In genomic region chr3:194368918-194369317, GRCh38 we compare ENCODE assay signal across 16 cellular contexts. TPM values are rescaled to one million over a fixed set of nuclear protein-coding genes. Genes with fewer than 3 reads are reported as not detected.
A peak's percentile ranks its signal among the peaks of the same experiment; 100 is the strongest.
DNase-seq lines count a peak whose midpoint lies in the region; ATAC-seq and TF ChIP-seq lines count a peak whose summit lies in the region.
"Had no signal": no experiment of that assay in that cellular context is flagged by ENCODE, and none has a peak within 500 bp of the region (broad histone marks: within the 10 kb centered on the region; RNA-seq: fewer than 3 reads in every experiment).

No MANE protein-coding gene starts in this region.

- TF ChIP-seq CTCF in right atrium auricular region (IDR thresholded peaks at IDR 0.05) (no peak), foreskin fibroblast (IDR thresholded peaks at IDR 0.05; ENCODE audit: low read depth, low read length) (no peak), smooth muscle cell (IDR thresholded peaks at IDR 0.05; ENCODE audit: borderline replicate concordance, insufficient read depth, poor library complexity, severe bottlenecking) (no peak)

- no peak overlapping the region for H2AFZ ChIP-seq in smooth muscle cell (ENCODE audit: low read depth)

- H3K27ac ChIP-seq in right atrium auricular region = no peak overlapping the region
- H3K27ac ChIP-seq in smooth muscle cell (ENCODE audit: low read depth) = no peak overlapping the region

- H3K4me1 ChIP-seq in right atrium auricular region = peaks cover 0 to 29% of the 10 kb centered on the region in 2 donors
- peaks cover 20% of the 10 kb centered on the region for H3K4me1 ChIP-seq in NT2/D1 (ENCODE audit: insufficient read depth, insufficient read length)
- H3K4me1 ChIP-seq in smooth muscle cell (ENCODE audit: low read depth) = peaks cover 20% of the 10 kb centered on the region

- intact Hi-C loops in left ventricle myocardium superior (cut with micrococcal nuclease) = no loop called here

- ATAC-seq in left ventricle myocardium superior (no peak), GM21390 (IDR thresholded peaks at IDR 0.05; ENCODE audit: unreplicated experiment) (no peak)

- no peaks in the 10 kb centered on the region for H4K20me1 ChIP-seq in smooth muscle cell (ENCODE audit: low read depth)

- DNase-seq in left ventricle myocardium superior = peak; percentile 5
- no peak for DNase-seq in right atrium auricular region (ENCODE audit: low spot score)
- no peak for DNase-seq in NT2/D1 (ENCODE audit: low read depth, low spot score)
- DNase-seq in foreskin fibroblast = peak in 1 of 2 donors; percentile 19
- DNase-seq in smooth muscle cell (lab: John Stamatoyannopoulos, UW; ENCODE audit: unreplicated experiment) = no peak
- no peak for DNase-seq in DMS79 (lab: John Stamatoyannopoulos, UW)
- DNase-seq in H4 (ENCODE audit: low spot score) = no peak
- DNase-seq: NCI-H1105, NCI-H1694, NCI-H2081 treated with DMSO at 0.1 percent for 48 hours, NCI-H510A, NCI-H748 treated with DMSO at 0.1 percent for 48 hours, SHP77 treated with DMSO at 0.1 percent for 48 hours had no signal

- H3F3A ChIP-seq in smooth muscle cell (ENCODE audit: low read depth) = peaks cover 8% of the 10 kb centered on the region

- H3K9me3 ChIP-seq in right atrium auricular region = no peaks in the 10 kb centered on the region
- no peaks in the 10 kb centered on the region for H3K9me3 ChIP-seq in NT2/D1 (ENCODE audit: insufficient read depth, low read length)
- H3K9me3 ChIP-seq in smooth muscle cell (replicated peaks; ENCODE audit: low read depth) = no peaks in the 10 kb centered on the region

- peak overlapping the region; percentile 46 for H3K9ac ChIP-seq in NT2/D1 (ENCODE audit: insufficient read length, low read depth)
- no peak overlapping the region for H3K9ac ChIP-seq in smooth muscle cell (ENCODE audit: low read depth)

- no peaks in the 10 kb centered on the region for H3K79me2 ChIP-seq in smooth muscle cell (ENCODE audit: low read depth)

- 81% methylated on average over 6 of the region's 6 CpGs for WGBS in smooth muscle cell (ENCODE audit: low lambda C conversion rate)

- H3K4me3 ChIP-seq in right atrium auricular region = no peak overlapping the region
- no peak overlapping the region for H3K4me3 ChIP-seq in NT2/D1 (ENCODE audit: insufficient read length, low read depth)
- H3K4me3 ChIP-seq in foreskin fibroblast (ENCODE audit: low read depth in 1 of 2, low read length in 2 of 2) = peak overlapping the region; percentile 1 to 51
- H3K4me3 ChIP-seq in smooth muscle cell = no peak overlapping the region

- H3K4me2 ChIP-seq in smooth muscle cell = peak overlapping the region; percentile 74

- no peaks in the 10 kb centered on the region for H3K36me3 ChIP-seq in right atrium auricular region
- H3K36me3 ChIP-seq in NT2/D1 (ENCODE audit: insufficient read depth, insufficient read length, low read length) = no peaks in the 10 kb centered on the region
- no peaks in the 10 kb centered on the region for H3K36me3 ChIP-seq in smooth muscle cell (ENCODE audit: low read depth)

- H3K27me3 ChIP-seq in right atrium auricular region = no peaks in the 10 kb centered on the region
- peaks cover 11% of the 10 kb centered on the region for H3K27me3 ChIP-seq in NT2/D1 (ENCODE audit: insufficient read depth, insufficient read length)
- no peaks in the 10 kb centered on the region for H3K27me3 ChIP-seq in smooth muscle cell (ENCODE audit: low read depth)

RNA-seq across cellular contexts. Expression of gene LRRC15, which starts 0.6 kb away (rescaled TPM):
- total RNA-seq in left ventricle myocardium superior (0.42 TPM), right atrium auricular region (under 1 TPM; 0.07 to 0.08 TPM), smooth muscle cell (4.3 and 4.7 TPM in 2 replicates)
- polyA plus RNA-seq in smooth muscle cell = 2.4 and 4.9 TPM in 2 replicates
- 5.8 and 6.0 TPM in 2 replicates for total RNA-seq in H4 (2014; rRNA removed; shearing (Covaris generic))
- total RNA-seq: CD8-positive, alpha-beta memory T cell had no signal
- polyA plus RNA-seq: CD8-positive, alpha-beta memory T cell had no signal

RNA-seq across cellular contexts. Expression of gene CPN2, which starts 17.8 kb away (rescaled TPM):
- total RNA-seq in left ventricle myocardium superior (0.40 TPM), right atrium auricular region (not detected), smooth muscle cell (0.13 TPM in 1 of 2 replicates, not detected in the other)
- not detected in 2 replicates for polyA plus RNA-seq in smooth muscle cell
- total RNA-seq in H4 (2014; rRNA removed; shearing (Covaris generic)) = not detected in 2 replicates
- total RNA-seq: CD8-positive, alpha-beta memory T cell; H9 had no signal
- polyA plus RNA-seq: CD8-positive, alpha-beta memory T cell had no signal

RNA-seq across cellular contexts. Expression of gene GP5, which starts 30.1 kb away (rescaled TPM):
- not detected for total RNA-seq in left ventricle myocardium superior
- total RNA-seq in right atrium auricular region = under 1 TPM in 1 of 2 donors, not detected in 1; 0.08 TPM
- 0.13 TPM in 1 of 2 replicates, not detected in the other for total RNA-seq in smooth muscle cell
- not detected in 2 replicates for polyA plus RNA-seq in smooth muscle cell
- total RNA-seq in H4 (2014; rRNA removed; shearing (Covaris generic)) = not detected in 2 replicates
- total RNA-seq: H9 had no signal

Comparison
In these comparisons a context has a peak if more than half of its experiments do, and no peak if none do; other contexts are left out.
1. H3K4me3 ChIP-seq: peak in foreskin fibroblast (2 of 2); none in right atrium auricular region (0 of 2), NT2/D1 (single experiment) and smooth muscle cell (single experiment).